Comparison of ENCODE assay signal across 1 cellular context in the genomic region with DNA sequence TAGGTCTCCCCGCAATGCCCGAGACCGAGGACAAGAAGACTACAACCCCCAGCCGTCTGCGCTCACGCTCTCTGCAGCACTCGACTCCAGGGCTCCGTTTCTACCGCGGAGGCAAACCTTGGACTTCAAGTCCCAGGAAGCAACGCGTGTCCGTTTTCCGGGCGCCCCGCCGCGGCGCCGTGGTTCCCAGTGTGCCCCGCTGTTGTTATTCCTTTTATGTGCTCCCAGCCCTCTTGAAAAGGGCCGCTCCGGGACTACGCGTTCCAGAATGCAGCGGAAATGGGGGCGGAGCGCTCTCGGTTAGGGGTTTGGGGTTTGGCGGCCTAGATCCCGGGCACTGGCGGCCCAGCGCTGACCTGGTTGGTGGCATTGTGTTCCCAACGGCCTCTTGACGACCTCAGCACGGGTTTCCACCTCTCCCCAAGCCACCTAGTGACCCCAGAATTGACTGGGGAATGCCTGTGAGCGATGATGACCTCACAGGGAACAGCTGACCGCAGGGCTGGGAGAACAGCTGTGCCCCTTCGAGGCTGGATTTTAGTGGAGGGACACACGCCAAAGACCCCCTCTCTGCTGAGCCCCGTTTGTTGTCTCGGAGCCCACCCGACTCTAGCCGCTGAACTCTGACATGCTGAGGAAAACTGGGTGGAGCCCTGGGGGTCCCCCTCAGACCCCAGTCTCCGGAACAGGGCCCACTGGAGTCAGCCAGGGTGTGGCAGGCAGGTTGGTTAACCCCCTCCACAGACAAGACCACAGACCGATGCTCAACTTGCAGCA.
TF ChIP-seq lines count a peak whose summit lies in the region.

No MANE protein-coding gene starts in this region.

TF ChIP-seq in GM23338, 12 proteins besides CTCF, POLR2A, EP300 and RAD21:
- TF ChIP-seq ZNF462 (CRISPR knock-in tag; IDR thresholded peaks at IDR 0.05) = no peak
- TF ChIP-seq EZH2 (IDR thresholded peaks at IDR 0.05; ENCODE audit: low read depth, unreplicated experiment) = no peak
- TF ChIP-seq EZH2phosphoT487 (IDR thresholded peaks at IDR 0.05; ENCODE audit: unreplicated experiment) = no peak
- TF ChIP-seq STAT1 (IDR thresholded peaks at IDR 0.05; ENCODE audit: unreplicated experiment) = no peak
- no peak for TF ChIP-seq JUNB (IDR thresholded peaks at IDR 0.05; ENCODE audit: unreplicated experiment)
- peak; percentile 31; the same call in 1 of the 2 replicates for TF ChIP-seq NANOG (IDR thresholded peaks at IDR 0.05; ENCODE audit: borderline replicate concordance)
- no peak for TF ChIP-seq REST (IDR thresholded peaks at IDR 0.05; ENCODE audit: unreplicated experiment)
- no peak for TF ChIP-seq ZNF114 (CRISPR knock-in tag; IDR thresholded peaks at IDR 0.05)
- TF ChIP-seq ZNF331 (CRISPR knock-in tag; IDR thresholded peaks at IDR 0.05; ENCODE audit: low read depth) = no peak
- TF ChIP-seq, protein P1, sequence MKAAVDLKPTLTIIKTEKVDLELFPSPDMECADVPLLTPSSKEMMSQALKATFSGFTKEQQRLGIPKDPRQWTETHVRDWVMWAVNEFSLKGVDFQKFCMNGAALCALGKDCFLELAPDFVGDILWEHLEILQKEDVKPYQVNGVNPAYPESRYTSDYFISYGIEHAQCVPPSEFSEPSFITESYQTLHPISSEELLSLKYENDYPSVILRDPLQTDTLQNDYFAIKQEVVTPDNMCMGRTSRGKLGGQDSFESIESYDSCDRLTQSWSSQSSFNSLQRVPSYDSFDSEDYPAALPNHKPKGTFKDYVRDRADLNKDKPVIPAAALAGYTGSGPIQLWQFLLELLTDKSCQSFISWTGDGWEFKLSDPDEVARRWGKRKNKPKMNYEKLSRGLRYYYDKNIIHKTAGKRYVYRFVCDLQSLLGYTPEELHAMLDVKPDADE (IDR thresholded peaks at IDR 0.05) = peak; percentile 99
- peak; percentile 49 for TF ChIP-seq CREB1 (CRISPR knock-in tag; IDR thresholded peaks at IDR 0.05; ENCODE audit: low read depth)
- TF ChIP-seq POLR2AphosphoS5 (IDR thresholded peaks at IDR 0.05; ENCODE audit: low read depth) = peak; percentile 83
